8 cellular contexts compared by ENCODE assay signal in the genomic region with DNA sequence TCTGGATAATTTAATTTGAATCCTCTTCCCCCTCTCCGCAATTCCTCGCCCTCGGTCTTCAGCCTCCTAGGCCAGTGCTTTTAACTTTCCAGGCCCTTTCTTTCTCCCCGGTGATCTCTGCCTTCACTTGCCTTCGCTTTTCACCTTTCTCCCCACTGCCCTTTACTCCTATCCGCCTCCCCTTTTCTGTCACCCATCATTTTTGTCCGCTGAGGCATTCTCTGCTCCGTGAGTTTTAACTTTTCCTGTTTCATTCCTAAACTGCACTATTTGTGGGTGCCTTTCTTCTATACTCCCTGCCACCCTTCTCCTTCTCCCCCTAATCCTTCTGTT. TPM values are rescaled to one million over a fixed set of nuclear protein-coding genes. Genes with fewer than 3 reads are reported as not detected.
A peak's percentile ranks its signal among the peaks of the same experiment; 100 is the strongest.
DNase-seq lines count a peak whose midpoint lies in the region; ATAC-seq and TF ChIP-seq lines count a peak whose summit lies in the region.

No MANE protein-coding gene starts in this region.

- peaks cover 3% of the 10 kb centered on the region for H3K9me3 Mint-ChIP-seq in osteocyte (ENCODE audit: unreplicated experiment)

- peak overlapping the region; percentile 94 for H3K4me3 Mint-ChIP-seq in osteocyte (ENCODE audit: unreplicated experiment)

- H3K36me3 ChIP-seq in DOHH2 (ENCODE audit: control insufficient read depth, low read length) (peaks cover 10% of the 10 kb centered on the region), PC-3 (ENCODE audit: low read depth, low read length) (no peaks in the 10 kb centered on the region)

- H4K20me1 ChIP-seq in DOHH2 (ENCODE audit: control insufficient read depth, insufficient read depth, low read depth, low read length), result peaks cover 4% of the 10 kb centered on the region
- H4K20me1 ChIP-seq in PC-3 (ENCODE audit: low read length), result no peaks in the 10 kb centered on the region

- intact Hi-C loops in PC-3 (cut with micrococcal nuclease), result no loop called here

- H3K4me1 Mint-ChIP-seq in osteocyte (ENCODE audit: unreplicated experiment), result peaks cover 23% of the 10 kb centered on the region

- H3K36me3 Mint-ChIP-seq in osteocyte (ENCODE audit: unreplicated experiment), result no peaks in the 10 kb centered on the region

- peak overlapping the region; percentile 89 for H3K27ac Mint-ChIP-seq in osteocyte (ENCODE audit: unreplicated experiment)

- H3K4me2 ChIP-seq in DOHH2 (ENCODE audit: low read length) (peak overlapping the region; percentile 88), PC-3 (ENCODE audit: low read length) (peak overlapping the region; percentile 88)

- TF ChIP-seq CTCF in DOHH2 (IDR thresholded peaks at IDR 0.05; ENCODE audit: low read depth, low read length, poor library complexity, severe bottlenecking) (no peak), PC-3 (conservative IDR thresholded peaks at IDR 0.05; ENCODE audit: low read depth, low read length) (no peak), epithelial cell of esophagus (IDR thresholded peaks at IDR 0.05; ENCODE audit: insufficient read depth, low read depth, low read length, missing control alignments) (no peak), osteocyte (IDR thresholded peaks at IDR 0.05) (no peak)

- H3K9me2 ChIP-seq in DOHH2 (replicated peaks; ENCODE audit: control insufficient read depth, low read length), result no peaks in the 10 kb centered on the region
- H3K9me2 ChIP-seq in PC-3 (replicated peaks; ENCODE audit: low read length), result no peaks in the 10 kb centered on the region

- CTCF ChIA-PET in PC-3 (lab: Charles Lee), result no interaction called here

- no TSS peak for BruUV-seq in PC-3 (replicated peaks; lab: Mats Ljungman, UMichigan)

- no peak overlapping the region for H3K27ac ChIP-seq in DOHH2 (ENCODE audit: low read depth, low read length)
- peak overlapping the region; percentile 72 for H3K27ac ChIP-seq in PC-3 (ENCODE audit: low read length)

- H3K27me3 ChIP-seq in DOHH2 (ENCODE audit: control insufficient read depth, low read length), result no peaks in the 10 kb centered on the region
- no peaks in the 10 kb centered on the region for H3K27me3 ChIP-seq in PC-3 (ENCODE audit: low read length)

- peak overlapping the region; percentile 95 for H3K9ac ChIP-seq in PC-3 (ENCODE audit: low read length)

- no peak for ATAC-seq in PC-3

- no peaks in the 10 kb centered on the region for H3F3A ChIP-seq in DOHH2 (ENCODE audit: control insufficient read depth, insufficient read depth)
- H3F3A ChIP-seq in PC-3 (ENCODE audit: low read length, unreplicated experiment), result no peaks in the 10 kb centered on the region

- DNase-seq in PC-3 (no peak), epithelial cell of esophagus (ENCODE audit: low read depth) (no peak), osteocyte (ENCODE audit: extremely low spot score, unreplicated experiment) (no peak), hepatic stellate cell (ENCODE audit: low spot score) (no peak), DMS79 (lab: John Stamatoyannopoulos, UW) (no peak), hippocampal formation (lab: John Stamatoyannopoulos, UW) (no peak)
- no peak for DNase-seq in activated CD4-positive, alpha-beta T cell treated with anti-CD3 and anti-CD28 coated beads for 48 hours

- H2AFZ ChIP-seq in PC-3 (ENCODE audit: low read length), result peak overlapping the region; percentile 76

- no peaks in the 10 kb centered on the region for H3K27me3 Mint-ChIP-seq in osteocyte (ENCODE audit: unreplicated experiment)

- peaks cover 18% of the 10 kb centered on the region for H3K4me1 ChIP-seq in DOHH2 (ENCODE audit: control insufficient read depth, low read length)
- peaks cover 12% of the 10 kb centered on the region; the same call in 1 of the 2 replicates for H3K4me1 ChIP-seq in PC-3 (ENCODE audit: insufficient read depth, low read length)

- H3K79me2 ChIP-seq in DOHH2 (ENCODE audit: control insufficient read depth, low read length), result peaks cover 57% of the 10 kb centered on the region
- peaks cover 54% of the 10 kb centered on the region for H3K79me2 ChIP-seq in PC-3 (ENCODE audit: low read length)

- H3K9me3 ChIP-seq in DOHH2 (ENCODE audit: control insufficient read depth, insufficient read depth, low read length) (peaks cover 3% of the 10 kb centered on the region; the same call in 1 of the 2 replicates), PC-3 (ENCODE audit: low read length) (no peaks in the 10 kb centered on the region)

- POLR2A ChIA-PET in PC-3 (lab: Charles Lee; ENCODE audit: unreplicated experiment), result no interaction called here

- H3K4me3 ChIP-seq in DOHH2 (ENCODE audit: low read length), result peak overlapping the region; percentile 92
- H3K4me3 ChIP-seq in PC-3 (ENCODE audit: low read length), result peak overlapping the region; percentile 85
- H3K4me3 ChIP-seq in epithelial cell of esophagus (ENCODE audit: low read length), result peak overlapping the region; percentile 90

RNA-seq across cellular contexts. Expression of gene LONP2, which starts 0.7 kb away (rescaled TPM):
- total RNA-seq in PC-3 (2014; rRNA removed), result 32.3 and 41.5 TPM in 2 replicates
- 67.1 and 69.5 TPM in 2 replicates for total RNA-seq in osteocyte

RNA-seq across cellular contexts. Expression of gene ABCC11, which starts 2.5 kb away (rescaled TPM):
- total RNA-seq in PC-3 (2014; rRNA removed), result 0.26 TPM in 1 of 2 replicates, not detected in the other
- 0.13 and 0.48 TPM in 2 replicates for total RNA-seq in osteocyte
